In the genomic region with DNA sequence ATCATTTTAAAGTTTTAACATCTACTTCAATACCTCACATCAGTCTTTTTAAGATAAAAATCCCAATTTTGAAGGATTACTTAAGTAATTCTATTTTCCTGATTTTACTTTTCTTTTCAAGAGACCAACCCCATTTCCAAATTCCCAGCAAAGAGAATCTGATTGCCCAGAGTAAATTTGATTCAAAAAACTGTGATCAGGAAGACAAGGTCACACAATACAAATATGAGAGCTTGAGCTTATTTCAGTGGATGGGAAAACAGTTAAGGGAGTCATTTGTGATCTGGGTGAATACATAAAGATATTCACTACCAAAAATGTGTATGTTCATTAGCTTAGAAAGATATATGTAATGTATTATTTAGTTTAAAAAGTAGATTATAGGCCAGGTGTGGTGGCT, we compare ENCODE assay signal across 1 cellular context. TPM values are rescaled to one million over a fixed set of nuclear protein-coding genes. Genes with fewer than 3 reads are reported as not detected.
"Had no signal": no experiment of that assay in that cellular context is flagged by ENCODE, and none has a peak within 500 bp of the region (broad histone marks: within the 10 kb centered on the region; RNA-seq: fewer than 3 reads in every experiment).

No MANE protein-coding gene starts in this region.

RNA-seq across cellular contexts. Expression of a gene that starts 53.1 kb away (rescaled TPM):
- total RNA-seq: activated CD4-positive, alpha-beta T cell treated with anti-CD3 and anti-CD28 coated beads, Interleukin-2, amount 10 ng/mL, durations not matched to agents 24 days and 14 days had no signal
